In the genomic region with DNA sequence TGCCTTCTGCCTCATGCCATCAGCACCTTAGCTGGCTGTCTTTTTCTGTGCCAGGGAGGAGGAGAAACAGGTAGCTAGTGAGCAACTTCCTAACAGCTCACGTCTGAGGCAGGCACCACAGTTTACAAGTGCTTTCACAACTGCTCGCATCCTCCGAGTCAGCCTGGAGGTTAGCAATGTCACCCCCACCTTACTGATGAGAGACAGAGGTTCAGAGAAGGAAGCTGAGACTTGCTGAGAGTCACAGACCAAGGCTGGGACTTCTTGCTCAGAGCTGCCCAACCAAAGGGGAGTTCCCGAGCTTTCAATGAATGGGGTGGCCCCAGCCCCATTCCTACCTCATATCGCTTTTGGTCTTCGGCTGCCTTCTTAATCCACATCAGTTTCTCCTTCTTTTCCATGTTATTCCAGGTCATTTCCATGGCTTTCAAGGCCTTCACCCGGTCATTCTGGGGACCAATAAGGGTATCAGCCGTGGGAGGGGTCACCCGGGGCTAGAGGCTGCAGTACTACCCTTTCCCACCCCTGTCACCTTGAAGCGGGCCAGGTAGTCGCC, we compare ENCODE assay signal across 9 cellular contexts. TPM values are rescaled to one million over a fixed set of nuclear protein-coding genes. Genes with fewer than 3 reads are reported as not detected.
DNase-seq lines count a peak whose midpoint lies in the region; ATAC-seq and TF ChIP-seq lines count a peak whose summit lies in the region.
"Had no signal": no experiment of that assay in that cellular context is flagged by ENCODE, and none has a peak within 500 bp of the region (broad histone marks: within the 10 kb centered on the region; RNA-seq: fewer than 3 reads in every experiment).

No MANE protein-coding gene starts in this region.

- 74% methylated on average over 11 of the region's 11 CpGs for WGBS in suprapubic skin

- peak overlapping the region; percentile 38 for H3K9ac ChIP-seq in NT2/D1 (ENCODE audit: insufficient read length, low read depth)

- TF ChIP-seq CTCF in dorsolateral prefrontal cortex (IDR thresholded peaks at IDR 0.05 in 54 of 56, conservative IDR thresholded peaks at IDR 0.05 in 2 of 56; ENCODE audit: low read depth in 1 of 56, partially characterized antibody in 56 of 56): no peak
- no peak for TF ChIP-seq CTCF in suprapubic skin (IDR thresholded peaks at IDR 0.05)

- no peak for TF ChIP-seq EP300 in suprapubic skin (IDR thresholded peaks at IDR 0.05)

- DNase-seq in NT2/D1 (ENCODE audit: low read depth, low spot score): no peak
- no peak for DNase-seq in dorsolateral prefrontal cortex
- peak; percentile 51 for DNase-seq in stimulated activated CD4-positive, alpha-beta T cell treated with anti-CD3 and anti-CD28 coated beads, Interleukin-4, amount 100 ng/mL, for 1 hour
- DNase-seq in NCI-H446 (lab: John Stamatoyannopoulos, UW): no peak
- DNase-seq in cerebellar cortex (ENCODE audit: low spot score): no peak
- DNase-seq in NCI-H1092 (lab: John Stamatoyannopoulos, UW): no peak
- DNase-seq in suprapubic skin (ENCODE audit: low spot score in 2 of 2): no peak

- no peak overlapping the region for H3K4me3 ChIP-seq in NT2/D1 (ENCODE audit: insufficient read length, low read depth)
- H3K4me3 ChIP-seq in dorsolateral prefrontal cortex: peak overlapping the region in 33 of 59 donors; percentile 0 to 49 (median 27)
- H3K4me3 ChIP-seq in suprapubic skin: no peak overlapping the region

- no peak for TF ChIP-seq POLR2A in suprapubic skin (IDR thresholded peaks at IDR 0.05)

- H3K27me3 ChIP-seq in NT2/D1 (ENCODE audit: insufficient read depth, insufficient read length) (no peaks in the 10 kb centered on the region), dorsolateral prefrontal cortex (no peaks in the 10 kb centered on the region), suprapubic skin (no peaks in the 10 kb centered on the region)
- H3K27me3 ChIP-seq: Peyer's patch had no signal

- H3K9me3 ChIP-seq in NT2/D1 (ENCODE audit: insufficient read depth, low read length) (peaks cover 6% of the 10 kb centered on the region; the same call in 1 of the 2 replicates), suprapubic skin (no peaks in the 10 kb centered on the region)
- H3K9me3 ChIP-seq: Peyer's patch had no signal

- H3K4me1 ChIP-seq in NT2/D1 (ENCODE audit: insufficient read depth, insufficient read length): peaks cover 12% of the 10 kb centered on the region
- peaks cover 27% of the 10 kb centered on the region for H3K4me1 ChIP-seq in suprapubic skin

- intact Hi-C loops in dorsolateral prefrontal cortex (cut with DNase I): loop anchor here (2.0 to 10.0 kb wide), 2 partner anchors 119 to 295 kb away; a partner anchor contains a TSS

- H3K27ac ChIP-seq in dorsolateral prefrontal cortex: peak overlapping the region in 48 of 59 donors; percentile 17 to 95 (median 86)
- H3K27ac ChIP-seq in suprapubic skin: no peak overlapping the region

- peaks cover 87% of the 10 kb centered on the region for H3K36me3 ChIP-seq in NT2/D1 (ENCODE audit: insufficient read depth, insufficient read length, low read length)
- H3K36me3 ChIP-seq in suprapubic skin: peaks cover 49% of the 10 kb centered on the region

- peak; percentile 40 for ATAC-seq in GM19463 (IDR thresholded peaks at IDR 0.05; ENCODE audit: unreplicated experiment)

RNA-seq across cellular contexts. Expression of a gene that starts 9.6 kb away (rescaled TPM):
- total RNA-seq in dorsolateral prefrontal cortex: 10 to 100 TPM; 56.2 to 94.1 (median 72.5) TPM
- 100 to 1,000 TPM in 1 of 4 donors, 10 to 100 TPM in 3; 54.8 to 102 (median 71.8) TPM for total RNA-seq in suprapubic skin

RNA-seq across cellular contexts. Expression of a gene that starts 10.2 kb away (rescaled TPM):
- 100 to 1,000 TPM in 119 of 120 experiments, 10 to 100 TPM in 1; 95.4 to 294 (median 207) TPM for total RNA-seq in dorsolateral prefrontal cortex
- total RNA-seq in suprapubic skin: 10 to 100 TPM; 44.1 to 75.0 (median 67.3) TPM

RNA-seq across cellular contexts. Expression of a gene that starts 23.1 kb away (rescaled TPM):
- total RNA-seq in dorsolateral prefrontal cortex: 10 to 100 TPM; 25.4 to 51.8 (median 37.8) TPM
- 10 to 100 TPM; 31.5 to 48.8 (median 36.1) TPM for total RNA-seq in suprapubic skin

RNA-seq across cellular contexts. Expression of a gene that starts 39.4 kb away (rescaled TPM):
- total RNA-seq in dorsolateral prefrontal cortex (1 to 10 TPM in 26 of 120 experiments, under 1 TPM in 78, not detected in 16; 0.23 to 3.2 (median 0.64) TPM), suprapubic skin (not detected)

RNA-seq across cellular contexts. Expression of a gene that starts 58.1 kb away (rescaled TPM):
- 1 to 10 TPM in 33 of 120 experiments, under 1 TPM in 62, not detected in 25; 0.08 to 6.2 (median 0.68) TPM for total RNA-seq in dorsolateral prefrontal cortex
- under 1 TPM in 3 of 4 donors, not detected in 1; 0.08 to 0.17 (median 0.10) TPM for total RNA-seq in suprapubic skin
- total RNA-seq: Peyer's patch had no signal

Comparison
In these comparisons a context has a peak if more than half of its experiments do, and no peak if none do; other contexts are left out.
1. H3K4me3 ChIP-seq: peak in dorsolateral prefrontal cortex (33 of 59); none in NT2/D1 (single experiment) and suprapubic skin (single experiment).